21 cellular contexts compared by ENCODE assay signal in genomic region chr22:21718492-21718891, GRCh38. TPM values are rescaled to one million over a fixed set of nuclear protein-coding genes. Genes with fewer than 3 reads are reported as not detected.
DNase-seq lines count a peak whose midpoint lies in the region; ATAC-seq, FAIRE-seq and TF ChIP-seq lines count a peak whose summit lies in the region.
"Had no signal": no experiment of that assay in that cellular context is flagged by ENCODE, and none has a peak within 500 bp of the region (broad histone marks: within the 10 kb centered on the region; RNA-seq: fewer than 3 reads in every experiment).

No MANE protein-coding gene starts in this region.

- H3K27ac Mint-ChIP-seq in stimulated activated memory B cell treated with anti-CD40 and anti-IgM and Interleukin-4, amounts not matched to agents 10 μg/mL and 1 μg/mL and 100 μg/mL, for 72 hours, result peak overlapping the region; percentile 49

- peaks cover 5% of the 10 kb centered on the region for H3K36me3 Mint-ChIP-seq in stimulated activated memory B cell treated with anti-CD40 and anti-IgM and Interleukin-4, amounts not matched to agents 10 μg/mL and 1 μg/mL and 100 μg/mL, for 72 hours

- no peaks in the 10 kb centered on the region for H3K36me3 ChIP-seq in K562 (ENCODE audit: control insufficient read depth, insufficient read depth, low read length)
- H3K36me3 ChIP-seq: HAP-1 had no signal

- no peaks in the 10 kb centered on the region for H3K9me3 ChIP-seq in K562 (replicated peaks; ENCODE audit: control insufficient read depth, insufficient read depth, low read depth, low read length)
- H3K9me3 ChIP-seq: Caco-2, HAP-1 had no signal

- DNase-seq in Right ventricle myocardium superior (peak; percentile 2), left ventricle myocardium superior (no peak), K562 (ENCODE audit: extremely low read depth in 1 of 4, low spot score in 3 of 4) (peak in 1 of 4 experiments; percentile 42), kidney glomerular epithelial cell (lab: John Stamatoyannopoulos, UW) (peak; percentile 24), NCI-H510A (lab: John Stamatoyannopoulos, UW) (no peak), NCI-H128 (lab: John Stamatoyannopoulos, UW; ENCODE audit: unreplicated experiment) (no peak), Kasumi-1 (lab: John Stamatoyannopoulos, UW) (no peak)
- DNase-seq: Caco-2, DMS53, KBM-7, MM.1S, NCI-H1105 treated with DMSO at 0.1 percent for 48 hours, NCI-H187 treated with DMSO at 0.1 percent for 48 hours, NCI-H226, NCI-H526 treated with DMSO at 0.1 percent for 48 hours had no signal

- no peak overlapping the region for H3K9ac ChIP-seq in K562 (ENCODE audit: insufficient read depth in 1 of 2, low read depth in 2 of 2, low read length in 2 of 2)

- H3K9me1 ChIP-seq in K562 (ENCODE audit: control insufficient read depth, insufficient read depth, low read length), result no peaks in the 10 kb centered on the region

- H3K4me3 ChIP-seq in K562, result no peak overlapping the region
- H3K4me3 ChIP-seq: HAP-1, SK-N-MC had no signal

- FAIRE-seq in K562 (lab: Jason Lieb, UNC), result no peak
- FAIRE-seq: G401.6 had no signal

- H3K27me3 ChIP-seq in K562 (ENCODE audit: control insufficient read depth in 2 of 2, insufficient read depth in 2 of 2, low read length in 2 of 2), result peaks cover 36 to 56% of the 10 kb centered on the region in 2 experiments

- ATAC-seq in Right ventricle myocardium superior (ENCODE audit: poor library complexity) (no peak), left ventricle myocardium superior (no peak), K562 (no peak)
- no peak for ATAC-seq in stimulated activated memory B cell treated with anti-CD40 and anti-IgM and Interleukin-4, amounts not matched to agents 10 μg/mL and 1 μg/mL and 100 μg/mL, for 72 hours

- peaks cover 24% of the 10 kb centered on the region for H4K20me1 ChIP-seq in K562 (replicated peaks; ENCODE audit: control insufficient read depth, insufficient read depth, low read length)

- no peak for TF ChIP-seq POLR2A in K562 (conservative IDR thresholded peaks at IDR 0.05)

- no peak overlapping the region for H3K4me2 ChIP-seq in K562 (ENCODE audit: insufficient read depth, low read length)

- 3% methylated on average over 4 of the region's 4 CpGs for WGBS in K562 (ENCODE audit: insufficient coverage, low coverage, missing lambda C conversion rate)

- BruUV-seq in K562 (replicated peaks; lab: Mats Ljungman, UMichigan), result no TSS peak

- peaks cover 16% of the 10 kb centered on the region for H3K4me1 Mint-ChIP-seq in stimulated activated memory B cell treated with anti-CD40 and anti-IgM and Interleukin-4, amounts not matched to agents 10 μg/mL and 1 μg/mL and 100 μg/mL, for 72 hours

- no peaks in the 10 kb centered on the region for H3K9me3 Mint-ChIP-seq in stimulated activated memory B cell treated with anti-CD40 and anti-IgM and Interleukin-4, amounts not matched to agents 10 μg/mL and 1 μg/mL and 100 μg/mL, for 72 hours
- H3K9me3 Mint-ChIP-seq: CD14-positive monocyte had no signal

- intact Hi-C loops in Right ventricle myocardium superior (cut with DNase I), result no loop called here
- intact Hi-C loops in left ventricle myocardium superior (cut with micrococcal nuclease), result no loop called here
- intact Hi-C loops in K562 (cut with micrococcal nuclease), result no loop called here

- no peak for TF ChIP-seq RAD21 in K562 (CRISPR knock-in tag; conservative IDR thresholded peaks at IDR 0.05 in 1 of 2, IDR thresholded peaks at IDR 0.05 in 1 of 2)

- CTCF ChIA-PET in K562 (lab: Yijun Ruan, JAX; ENCODE audit: low intra/inter-chr PET ratio), result interaction anchor here (0.9 to 12.1 kb wide), 2 partner anchors 29 to 220 kb away, joined by 4 to 609 read pairs; no protein-coding TSS in a partner anchor

- H3K4me1 ChIP-seq in K562 (replicated peaks in 1 of 2; ENCODE audit: control insufficient read depth in 2 of 2, insufficient read depth in 2 of 2, low read length in 2 of 2), result peaks cover under 1 to 10% of the 10 kb centered on the region in 2 experiments; a peak in 4 of 5 replicates
- H3K4me1 ChIP-seq: HAP-1 had no signal

- TF ChIP-seq CTCF in K562 (IDR thresholded peaks at IDR 0.05 in 2 of 3, conservative IDR thresholded peaks at IDR 0.05 in 1 of 3; ENCODE audit: insufficient read depth in 2 of 3, low read depth in 1 of 3, low read length in 3 of 3), result no peak

- no peaks in the 10 kb centered on the region for H3K79me2 ChIP-seq in K562 (ENCODE audit: control insufficient read depth, insufficient read depth, low read length)

- H3K27me3 Mint-ChIP-seq in stimulated activated memory B cell treated with anti-CD40 and anti-IgM and Interleukin-4, amounts not matched to agents 10 μg/mL and 1 μg/mL and 100 μg/mL, for 72 hours, result no peaks in the 10 kb centered on the region

- no peak overlapping the region for H3K4me3 Mint-ChIP-seq in stimulated activated memory B cell treated with anti-CD40 and anti-IgM and Interleukin-4, amounts not matched to agents 10 μg/mL and 1 μg/mL and 100 μg/mL, for 72 hours

- POLR2A ChIA-PET in K562 (lab: Yijun Ruan, JAX), result interaction anchor here (0.6 to 5.0 kb wide), 24 partner anchors 9 to 802 kb away, joined by 3 to 53 read pairs (median 4); partner anchors contain the start of genes YPEL1 and ZNF280A

- TF ChIP-seq EP300 in K562 (IDR thresholded peaks at IDR 0.05; ENCODE audit: low read length), result no peak

- no peak overlapping the region for H2AFZ ChIP-seq in K562 (ENCODE audit: low read depth, low read length)

- in situ Hi-C loops in K562 (cut with MboI), result loop anchor here (5.0 kb wide), 1 partner anchor 1021 kb away; no protein-coding TSS in a partner anchor

- H3K27ac ChIP-seq in K562 (ENCODE audit: extremely low read depth, low read depth, low read length), result no peak overlapping the region
- H3K27ac ChIP-seq: HL-60, SK-N-MC had no signal

TF ChIP-seq in K562, 482 proteins besides CTCF, POLR2A, EP300 and RAD21 (continues in another document):
- TF ChIP-seq MIER1 (IDR thresholded peaks at IDR 0.05; ENCODE audit: low read depth) (no peak), HMGXB4 (CRISPR knock-in tag; IDR thresholded peaks at IDR 0.05) (0 out of 2 replicates have a peak, but pooled peaks have one; percentile 17), MCM5 (IDR thresholded peaks at IDR 0.05; ENCODE audit: low read depth) (no peak), TBL1XR1 (IDR thresholded peaks at IDR 0.05; ENCODE audit: low read length in 2 of 2) (no peak), ZNF408 (CRISPR knock-in tag; IDR thresholded peaks at IDR 0.05; ENCODE audit: low read depth) (no peak), ZNF282 (CRISPR knock-in tag; IDR thresholded peaks at IDR 0.05) (no peak)

RNA-seq across cellular contexts. Expression of gene YPEL1, which starts 17.1 kb away (rescaled TPM):
- total RNA-seq in Right ventricle myocardium superior (3.1 TPM), left ventricle myocardium superior (3.2 TPM), K562 (2014; rRNA removed) (0.18 and 0.49 TPM in 2 replicates), K562 (2014; rRNA removed; fragmentation: Illumina TruSeq; extraction: Trizol) (0.41 and 0.47 TPM in 2 replicates), K562 (2015; rRNA removed; fragmentation: Illumina TruSeq; extraction: Trizol) (0.15 and 0.25 TPM in 2 replicates), K562 (2021) (0.53 and 0.54 TPM in 2 replicates)
- 4.4 and 6.2 TPM in 2 replicates for total RNA-seq in K562 (2011; cell fraction: chromatin; rRNA removed; ENCODE audit: low replicate concordance)
- 3.0 TPM in 2 replicates for total RNA-seq in K562 (2011; cell fraction: nucleolus; rRNA removed)
- total RNA-seq in K562 (2011; cell fraction: nucleoplasm; rRNA removed), result 4.6 and 4.7 TPM in 2 replicates
- polyA plus RNA-seq in K562 (2011; rRNA removed) (2.2 and 2.4 TPM in 2 replicates), K562 (2014; fragmentation: Illumina TruSeq; extraction: Trizol) (0.46 TPM in 2 replicates), K562 (2014; fragmentation: Nextera tagmentation; extraction: Ambion mirVana) (under 1 TPM; 0.07 to 0.10 TPM), K562 (2014; rRNA removed) (0.36 and 1.7 TPM in 2 replicates)
- 0.63 and 1.4 TPM in 2 replicates for polyA plus RNA-seq in K562 (2011; cell fraction: cytosol; rRNA removed)
- 1.9 and 2.6 TPM in 2 replicates for polyA plus RNA-seq in K562 (2011; cell fraction: nucleus; rRNA removed)
- polyA plus RNA-seq in K562 (2012), result 0.59 and 4.0 TPM in 2 replicates
- polyA minus RNA-seq in K562 (2011; rRNA and poly(A)+ RNA removed), result 1.4 and 3.0 TPM in 2 replicates
- 0.46 and 0.67 TPM in 2 replicates for polyA minus RNA-seq in K562 (2011; cell fraction: cytosol; rRNA and poly(A)+ RNA removed)
- polyA minus RNA-seq in K562 (2011; cell fraction: nucleus; rRNA and poly(A)+ RNA removed), result 0.67 and 1.00 TPM in 2 replicates

RNA-seq across cellular contexts. Expression of gene PPIL2, which starts 52.7 kb away (rescaled TPM):
- total RNA-seq in Right ventricle myocardium superior (22.5 TPM), left ventricle myocardium superior (25.7 TPM), K562 (2014; rRNA removed) (174 and 195 TPM in 2 replicates), K562 (2014; rRNA removed; fragmentation: Illumina TruSeq; extraction: Trizol) (104 and 115 TPM in 2 replicates), K562 (2015; rRNA removed; fragmentation: Illumina TruSeq; extraction: Trizol) (170 and 172 TPM in 2 replicates), K562 (2021) (251 and 267 TPM in 2 replicates)
- total RNA-seq in K562 (2011; cell fraction: chromatin; rRNA removed; ENCODE audit: low replicate concordance), result 1,132 and 1,539 TPM in 2 replicates
- 736 and 826 TPM in 2 replicates for total RNA-seq in K562 (2011; cell fraction: nucleolus; rRNA removed)
- total RNA-seq in K562 (2011; cell fraction: nucleoplasm; rRNA removed), result 718 and 814 TPM in 2 replicates
- polyA plus RNA-seq in K562 (2011; rRNA removed) (193 and 247 TPM in 2 replicates), K562 (2014; fragmentation: Illumina TruSeq; extraction: Trizol) (250 and 261 TPM in 2 replicates), K562 (2014; fragmentation: Nextera tagmentation; extraction: Ambion mirVana) (10 to 100 TPM; 13.2 to 28.8 TPM), K562 (2014; rRNA removed) (268 and 298 TPM in 2 replicates)
- 143 and 211 TPM in 2 replicates for polyA plus RNA-seq in K562 (2011; cell fraction: cytosol; rRNA removed)
- polyA plus RNA-seq in K562 (2011; cell fraction: nucleus; rRNA removed), result 801 and 951 TPM in 2 replicates
- 185 and 193 TPM in 2 replicates for polyA plus RNA-seq in K562 (2012)
- 228 and 271 TPM in 2 replicates for polyA minus RNA-seq in K562 (2011; rRNA and poly(A)+ RNA removed)
- 95.6 and 98.4 TPM in 2 replicates for polyA minus RNA-seq in K562 (2011; cell fraction: cytosol; rRNA and poly(A)+ RNA removed)
- 325 and 509 TPM in 2 replicates for polyA minus RNA-seq in K562 (2011; cell fraction: nucleus; rRNA and poly(A)+ RNA removed)

Comparison
In these comparisons a context has a peak if more than half of its experiments do, and no peak if none do; other contexts are left out.
1. DNase-seq: peak in Right ventricle myocardium superior (single experiment) and kidney glomerular epithelial cell (single experiment); none in left ventricle myocardium superior (single experiment), NCI-H510A (single experiment), NCI-H128 (single experiment) and Kasumi-1 (0 of 2).